Comparison of ENCODE assay signal across 1 cellular context in the genomic region with DNA sequence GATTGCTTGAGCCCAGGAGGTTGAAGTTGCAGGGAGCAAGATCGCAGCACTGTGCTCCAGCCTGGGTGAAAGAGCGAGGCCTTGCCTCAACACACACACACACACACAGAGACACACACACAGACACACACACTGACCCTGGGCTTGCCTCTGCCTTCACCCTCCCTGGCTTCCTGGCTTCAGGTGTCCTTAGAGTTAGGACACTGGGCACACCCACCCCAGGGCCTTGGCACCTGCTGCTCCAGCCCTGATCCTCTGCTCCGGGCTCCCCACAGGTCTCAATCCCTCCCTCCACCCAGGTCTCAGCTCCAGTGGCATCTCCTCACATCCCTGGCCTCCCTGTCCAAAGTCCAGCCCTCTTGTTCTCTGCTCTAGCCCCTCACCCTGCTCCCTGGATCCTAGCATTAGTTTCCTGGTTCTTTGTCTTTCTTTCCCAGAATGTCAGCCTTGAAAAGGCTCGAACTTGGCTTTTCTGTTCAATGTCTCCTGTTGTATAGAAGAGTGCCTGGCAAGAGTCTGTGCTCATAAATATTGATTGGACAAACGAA.
TF ChIP-seq lines count a peak whose summit lies in the region.

No MANE protein-coding gene starts in this region.

TF ChIP-seq in H1, 55 proteins besides CTCF, POLR2A, EP300 and RAD21:
- no peak for TF ChIP-seq GABPA (IDR thresholded peaks at IDR 0.05; ENCODE audit: borderline replicate concordance, insufficient read depth, low read length)
